ENCODE assay signal across 8 cellular contexts in genomic region chr7:44072364-44073231, GRCh38. TPM values are rescaled to one million over a fixed set of nuclear protein-coding genes. Genes with fewer than 3 reads are reported as not detected.
DNase-seq lines count a peak whose midpoint lies in the region; ATAC-seq and TF ChIP-seq lines count a peak whose summit lies in the region.

No MANE protein-coding gene starts in this region.

- H3K4me1 Mint-ChIP-seq in neural progenitor cell, result peaks cover 2% of the 10 kb centered on the region

- no peak overlapping the region for H2AFZ ChIP-seq in neural progenitor cell (replicated peaks)

- no peaks in the 10 kb centered on the region for H3K4me1 ChIP-seq in neural progenitor cell

- H3K36me3 Mint-ChIP-seq in neural progenitor cell, result no peaks in the 10 kb centered on the region

- no peak for DNase-seq in AG04449 (ENCODE audit: low read depth, low spot score)
- peak; percentile 75 for DNase-seq in NCI-H460 (ENCODE audit: extremely low read depth, low read depth)
- peak; percentile 62 to 70 for DNase-seq in activated T-cell treated with anti-CD3 and anti-CD28 coated beads, Interleukin-2, amount 50 U/mL, for 48 hours
- DNase-seq in fibroblast of pulmonary artery (ENCODE audit: low read depth), result peak; percentile 86
- DNase-seq in neural progenitor cell (ENCODE audit: low spot score), result peak; percentile 74

- no peaks in the 10 kb centered on the region for H4K20me1 ChIP-seq in neural progenitor cell (ENCODE audit: low read depth)

- no peak overlapping the region for H3K4me2 ChIP-seq in neural progenitor cell

- H3F3A ChIP-seq in neural progenitor cell (ENCODE audit: low read depth), result peaks cover 7% of the 10 kb centered on the region

- peak overlapping the region; percentile 27 for H3K4me3 Mint-ChIP-seq in neural progenitor cell

- H3K9me3 ChIP-seq in neural progenitor cell (ENCODE audit: low read depth), result no peaks in the 10 kb centered on the region

- H3K27me3 Mint-ChIP-seq in neural progenitor cell (ENCODE audit: insufficient read depth, low read depth), result peaks cover 9% of the 10 kb centered on the region

- peaks cover 9% of the 10 kb centered on the region for H3K27me3 ChIP-seq in neural progenitor cell

- H3K9ac ChIP-seq in neural progenitor cell, result no peak overlapping the region

- TF ChIP-seq CTCF in AG04449 (IDR thresholded peaks at IDR 0.05; ENCODE audit: insufficient read depth, low read length, missing control alignments) (peak; percentile 94), GM12873 (IDR thresholded peaks at IDR 0.05; ENCODE audit: insufficient read depth, low read depth, low read length, missing control alignments) (peak; percentile 69), fibroblast of pulmonary artery (IDR thresholded peaks at IDR 0.05; ENCODE audit: low read length, missing control alignments) (peak; percentile 84), neural progenitor cell (IDR thresholded peaks at IDR 0.05) (peak; percentile 67)

- POLR2A ChIA-PET in AG04449 (lab: Yijun Ruan, JAX), result interaction anchor here (0.6 to 1.0 kb wide), 4 partner anchors 28 to 51 kb away, joined by 3 to 8 read pairs (median 4); partner anchors contain the start of gene DBNL

- no peak overlapping the region for H3K27ac Mint-ChIP-seq in neural progenitor cell

- H3K9me3 Mint-ChIP-seq in neural progenitor cell, result no peaks in the 10 kb centered on the region

- CTCF ChIA-PET in AG04449 (lab: Yijun Ruan, JAX), result interaction anchor here (0.7 to 6.7 kb wide), 19 partner anchors 8 to 405 kb away, joined by 3 to 88 read pairs (median 4); partner anchors contain the start of genes POLD2 and YKT6

- no peak overlapping the region for H3K4me3 ChIP-seq in AG04449 (ENCODE audit: low read depth, low read length)
- no peak overlapping the region for H3K4me3 ChIP-seq in fibroblast of pulmonary artery (replicated peaks; ENCODE audit: low read depth, low read length)
- no peak overlapping the region for H3K4me3 ChIP-seq in neural progenitor cell

- no peak overlapping the region for H3K27ac ChIP-seq in neural progenitor cell

- H3K36me3 ChIP-seq in neural progenitor cell, result no peaks in the 10 kb centered on the region

- no peak for ATAC-seq in HG03342 (IDR thresholded peaks at IDR 0.05; ENCODE audit: unreplicated experiment)
- ATAC-seq in HG03432 (IDR thresholded peaks at IDR 0.05; ENCODE audit: unreplicated experiment), result no peak

- no peaks in the 10 kb centered on the region for H3K79me2 ChIP-seq in neural progenitor cell (ENCODE audit: low read depth)

RNA-seq across cellular contexts. Expression of gene PGAM2, which starts 7.2 kb away (rescaled TPM):
- not detected in 2 replicates for total RNA-seq in NCI-H460 (2014; rRNA removed; shearing (Covaris generic))
- polyA plus RNA-seq in NCI-H460 (2014; cell fraction: nucleus; rRNA removed), result 2.7 TPM in 1 of 2 replicates, not detected in the other
- 11.2 and 11.3 TPM in 2 replicates for total RNA-seq in neural progenitor cell (ENCODE audit: low replicate concordance)

RNA-seq across cellular contexts. Expression of gene POLM, which starts 9.7 kb away (rescaled TPM):
- 7.9 and 9.3 TPM in 2 replicates for total RNA-seq in NCI-H460 (2014; rRNA removed; shearing (Covaris generic))
- 29.7 and 36.5 TPM in 2 replicates for polyA plus RNA-seq in NCI-H460 (2014; cell fraction: nucleus; rRNA removed)
- 5.9 and 16.4 TPM in 2 replicates for total RNA-seq in neural progenitor cell (ENCODE audit: low replicate concordance)

RNA-seq across cellular contexts. Expression of gene DBNL, which starts 28.1 kb away (rescaled TPM):
- total RNA-seq in NCI-H460 (2014; rRNA removed; shearing (Covaris generic)), result 29.9 and 30.5 TPM in 2 replicates
- polyA plus RNA-seq in NCI-H460 (2014; cell fraction: nucleus; rRNA removed), result 70.3 and 104 TPM in 2 replicates
- 31.4 and 59.5 TPM in 2 replicates for total RNA-seq in neural progenitor cell (ENCODE audit: low replicate concordance)

RNA-seq across cellular contexts. Expression of gene AEBP1, which starts 31.5 kb away (rescaled TPM):
- not detected in 2 replicates for total RNA-seq in NCI-H460 (2014; rRNA removed; shearing (Covaris generic))
- polyA plus RNA-seq in NCI-H460 (2014; cell fraction: nucleus; rRNA removed), result 0.06 TPM in 1 of 2 replicates, not detected in the other
- total RNA-seq in neural progenitor cell (ENCODE audit: low replicate concordance), result 4.5 and 16.7 TPM in 2 replicates

RNA-seq across cellular contexts. Expression of gene POLD2, which starts 50.8 kb away (rescaled TPM):
- total RNA-seq in NCI-H460 (2014; rRNA removed; shearing (Covaris generic)), result 151 and 174 TPM in 2 replicates
- 263 and 293 TPM in 2 replicates for polyA plus RNA-seq in NCI-H460 (2014; cell fraction: nucleus; rRNA removed)
- 126 and 232 TPM in 2 replicates for total RNA-seq in neural progenitor cell (ENCODE audit: low replicate concordance)

Comparison
In these comparisons a context has a peak if more than half of its experiments do, and no peak if none do; other contexts are left out.
1. RNA of gene PGAM2, which starts 7.2 kb away (total RNA-seq): 11.2 to 11.3 TPM in neural progenitor cell; not detected in NCI-H460; every median in the first group is over 10 times any median in the second.
2. Peak in every context shown above with its lines, with median percentiles within 50 percentile points of each other: CTCF ChIP-seq.